1 cellular context compared by ENCODE assay signal in the genomic region with DNA sequence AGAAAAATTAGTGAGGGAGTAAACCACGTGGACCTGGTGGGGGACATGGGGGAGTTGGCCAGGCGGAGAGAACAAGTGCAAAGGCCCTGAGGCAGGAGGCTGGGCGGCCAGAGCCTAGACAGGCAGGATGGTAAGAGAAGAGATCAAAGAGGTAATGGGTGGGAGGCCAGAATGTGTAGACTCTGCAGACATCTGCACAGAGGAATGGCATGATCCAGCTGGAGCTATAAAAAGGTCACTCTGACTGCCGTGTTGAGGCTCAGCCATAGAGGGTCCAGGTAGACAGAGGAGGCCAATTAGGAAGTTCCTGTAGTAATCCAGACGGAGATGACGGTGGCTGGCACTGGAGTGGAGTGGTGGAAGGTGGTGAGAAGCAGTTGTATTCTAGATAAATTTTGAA.
TF ChIP-seq lines count a peak whose summit lies in the region.

No MANE protein-coding gene starts in this region.

TF ChIP-seq in GM23338, 12 proteins besides CTCF, POLR2A, EP300 and RAD21:
- TF ChIP-seq, protein P1, sequence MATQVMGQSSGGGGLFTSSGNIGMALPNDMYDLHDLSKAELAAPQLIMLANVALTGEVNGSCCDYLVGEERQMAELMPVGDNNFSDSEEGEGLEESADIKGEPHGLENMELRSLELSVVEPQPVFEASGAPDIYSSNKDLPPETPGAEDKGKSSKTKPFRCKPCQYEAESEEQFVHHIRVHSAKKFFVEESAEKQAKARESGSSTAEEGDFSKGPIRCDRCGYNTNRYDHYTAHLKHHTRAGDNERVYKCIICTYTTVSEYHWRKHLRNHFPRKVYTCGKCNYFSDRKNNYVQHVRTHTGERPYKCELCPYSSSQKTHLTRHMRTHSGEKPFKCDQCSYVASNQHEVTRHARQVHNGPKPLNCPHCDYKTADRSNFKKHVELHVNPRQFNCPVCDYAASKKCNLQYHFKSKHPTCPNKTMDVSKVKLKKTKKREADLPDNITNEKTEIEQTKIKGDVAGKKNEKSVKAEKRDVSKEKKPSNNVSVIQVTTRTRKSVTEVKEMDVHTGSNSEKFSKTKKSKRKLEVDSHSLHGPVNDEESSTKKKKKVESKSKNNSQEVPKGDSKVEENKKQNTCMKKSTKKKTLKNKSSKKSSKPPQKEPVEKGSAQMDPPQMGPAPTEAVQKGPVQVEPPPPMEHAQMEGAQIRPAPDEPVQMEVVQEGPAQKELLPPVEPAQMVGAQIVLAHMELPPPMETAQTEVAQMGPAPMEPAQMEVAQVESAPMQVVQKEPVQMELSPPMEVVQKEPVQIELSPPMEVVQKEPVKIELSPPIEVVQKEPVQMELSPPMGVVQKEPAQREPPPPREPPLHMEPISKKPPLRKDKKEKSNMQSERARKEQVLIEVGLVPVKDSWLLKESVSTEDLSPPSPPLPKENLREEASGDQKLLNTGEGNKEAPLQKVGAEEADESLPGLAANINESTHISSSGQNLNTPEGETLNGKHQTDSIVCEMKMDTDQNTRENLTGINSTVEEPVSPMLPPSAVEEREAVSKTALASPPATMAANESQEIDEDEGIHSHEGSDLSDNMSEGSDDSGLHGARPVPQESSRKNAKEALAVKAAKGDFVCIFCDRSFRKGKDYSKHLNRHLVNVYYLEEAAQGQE (IDR thresholded peaks at IDR 0.05; ENCODE audit: unreplicated experiment): no peak
- TF ChIP-seq POLR2AphosphoS5 (IDR thresholded peaks at IDR 0.05; ENCODE audit: low read depth): no peak
- TF ChIP-seq NANOG (IDR thresholded peaks at IDR 0.05; ENCODE audit: borderline replicate concordance): no peak
- TF ChIP-seq ZNF331 (CRISPR knock-in tag; IDR thresholded peaks at IDR 0.05; ENCODE audit: low read depth): no peak
- TF ChIP-seq, protein P2, sequence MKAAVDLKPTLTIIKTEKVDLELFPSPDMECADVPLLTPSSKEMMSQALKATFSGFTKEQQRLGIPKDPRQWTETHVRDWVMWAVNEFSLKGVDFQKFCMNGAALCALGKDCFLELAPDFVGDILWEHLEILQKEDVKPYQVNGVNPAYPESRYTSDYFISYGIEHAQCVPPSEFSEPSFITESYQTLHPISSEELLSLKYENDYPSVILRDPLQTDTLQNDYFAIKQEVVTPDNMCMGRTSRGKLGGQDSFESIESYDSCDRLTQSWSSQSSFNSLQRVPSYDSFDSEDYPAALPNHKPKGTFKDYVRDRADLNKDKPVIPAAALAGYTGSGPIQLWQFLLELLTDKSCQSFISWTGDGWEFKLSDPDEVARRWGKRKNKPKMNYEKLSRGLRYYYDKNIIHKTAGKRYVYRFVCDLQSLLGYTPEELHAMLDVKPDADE (IDR thresholded peaks at IDR 0.05): no peak
- TF ChIP-seq EZH2phosphoT487 (IDR thresholded peaks at IDR 0.05; ENCODE audit: unreplicated experiment): no peak
- no peak for TF ChIP-seq JUNB (IDR thresholded peaks at IDR 0.05; ENCODE audit: unreplicated experiment)
- TF ChIP-seq CREB1 (CRISPR knock-in tag; IDR thresholded peaks at IDR 0.05; ENCODE audit: low read depth): no peak
TF ChIP-seq in GM23338: peak in this region for 0.
